Comparison of ENCODE assay signal across 1 cellular context in the genomic region with DNA sequence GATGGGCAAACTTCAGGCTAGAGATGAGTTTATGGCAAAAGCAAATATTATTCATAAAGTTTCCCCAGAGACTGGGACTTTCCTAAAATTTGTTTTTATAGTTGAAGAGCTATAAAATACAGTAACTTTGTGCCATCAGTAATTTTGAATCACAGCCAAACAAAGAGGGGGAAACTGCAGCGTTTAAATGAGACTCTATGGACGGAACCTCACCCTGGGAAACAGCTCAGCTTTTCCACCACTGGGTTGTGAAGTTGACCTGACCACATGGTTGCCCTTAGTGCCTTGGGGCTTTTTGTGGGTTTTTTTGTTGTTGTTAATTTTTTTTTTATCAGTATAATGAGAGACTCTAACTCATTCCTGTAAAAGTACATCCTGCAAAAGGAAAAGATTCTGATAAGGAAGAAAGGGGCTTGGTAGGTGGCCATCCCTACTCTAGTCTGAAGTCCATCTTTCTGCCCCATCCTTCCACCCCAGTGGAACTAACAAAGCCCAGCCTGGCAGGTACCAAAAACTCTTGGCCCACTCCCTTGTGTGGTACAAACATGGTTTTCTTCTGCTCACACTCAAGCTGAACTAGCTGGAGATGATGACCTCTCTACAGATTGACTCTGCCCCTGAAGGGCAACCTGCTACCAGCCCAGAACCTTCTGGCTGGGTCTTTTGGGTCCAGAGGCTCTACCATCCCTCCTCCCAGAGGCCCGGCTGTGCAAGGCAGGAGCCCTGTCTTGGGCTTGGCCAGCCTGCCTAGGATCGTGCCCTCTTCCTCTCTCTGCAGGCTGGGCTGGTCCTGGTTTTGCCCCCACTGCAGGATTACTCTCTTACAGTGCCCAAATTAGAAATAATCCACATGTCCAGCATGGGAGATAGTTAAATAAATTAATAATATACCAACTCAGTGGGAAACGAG.
TF ChIP-seq lines count a peak whose summit lies in the region.

No MANE protein-coding gene starts in this region.

TF ChIP-seq in GM12878, 131 proteins besides CTCF, POLR2A, EP300 and RAD21:
- TF ChIP-seq FOXK2 (IDR thresholded peaks at IDR 0.05) (no peak), SIN3A (IDR thresholded peaks at IDR 0.05; ENCODE audit: low read depth, low read length) (no peak), RUNX3 (IDR thresholded peaks at IDR 0.05; ENCODE audit: low read length) (peak; percentile 75), NR2F1 (conservative IDR thresholded peaks at IDR 0.05) (peak; percentile 43; the same call in 1 of the 2 replicates), POLR2AphosphoS5 (IDR thresholded peaks at IDR 0.05; ENCODE audit: low read length) (no peak), MEF2B (IDR thresholded peaks at IDR 0.05; ENCODE audit: partially characterized antibody, poor library complexity, severe bottlenecking) (peak; percentile 26), IKZF2 (IDR thresholded peaks at IDR 0.05) (peak in 1 of 2 experiments; percentile 32; a peak in 1 of 4 replicates), POLR2AphosphoS2 (IDR thresholded peaks at IDR 0.05; ENCODE audit: low read depth, low read length) (no peak)
- TF ChIP-seq, protein P1, sequence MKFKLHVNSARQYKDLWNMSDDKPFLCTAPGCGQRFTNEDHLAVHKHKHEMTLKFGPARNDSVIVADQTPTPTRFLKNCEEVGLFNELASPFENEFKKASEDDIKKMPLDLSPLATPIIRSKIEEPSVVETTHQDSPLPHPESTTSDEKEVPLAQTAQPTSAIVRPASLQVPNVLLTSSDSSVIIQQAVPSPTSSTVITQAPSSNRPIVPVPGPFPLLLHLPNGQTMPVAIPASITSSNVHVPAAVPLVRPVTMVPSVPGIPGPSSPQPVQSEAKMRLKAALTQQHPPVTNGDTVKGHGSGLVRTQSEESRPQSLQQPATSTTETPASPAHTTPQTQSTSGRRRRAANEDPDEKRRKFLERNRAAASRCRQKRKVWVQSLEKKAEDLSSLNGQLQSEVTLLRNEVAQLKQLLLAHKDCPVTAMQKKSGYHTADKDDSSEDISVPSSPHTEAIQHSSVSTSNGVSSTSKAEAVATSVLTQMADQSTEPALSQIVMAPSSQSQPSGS (IDR thresholded peaks at IDR 0.05; ENCODE audit: low read length): 0 out of 2 replicates have a peak, but pooled peaks have one; percentile 28
- TF ChIP-seq, protein P2, sequence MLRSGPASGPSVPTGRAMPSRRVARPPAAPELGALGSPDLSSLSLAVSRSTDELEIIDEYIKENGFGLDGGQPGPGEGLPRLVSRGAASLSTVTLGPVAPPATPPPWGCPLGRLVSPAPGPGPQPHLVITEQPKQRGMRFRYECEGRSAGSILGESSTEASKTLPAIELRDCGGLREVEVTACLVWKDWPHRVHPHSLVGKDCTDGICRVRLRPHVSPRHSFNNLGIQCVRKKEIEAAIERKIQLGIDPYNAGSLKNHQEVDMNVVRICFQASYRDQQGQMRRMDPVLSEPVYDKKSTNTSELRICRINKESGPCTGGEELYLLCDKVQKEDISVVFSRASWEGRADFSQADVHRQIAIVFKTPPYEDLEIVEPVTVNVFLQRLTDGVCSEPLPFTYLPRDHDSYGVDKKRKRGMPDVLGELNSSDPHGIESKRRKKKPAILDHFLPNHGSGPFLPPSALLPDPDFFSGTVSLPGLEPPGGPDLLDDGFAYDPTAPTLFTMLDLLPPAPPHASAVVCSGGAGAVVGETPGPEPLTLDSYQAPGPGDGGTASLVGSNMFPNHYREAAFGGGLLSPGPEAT (IDR thresholded peaks at IDR 0.05; ENCODE audit: low read depth): peak; percentile 56; the same call in 1 of the 2 replicates
- TF ChIP-seq, protein P3, sequence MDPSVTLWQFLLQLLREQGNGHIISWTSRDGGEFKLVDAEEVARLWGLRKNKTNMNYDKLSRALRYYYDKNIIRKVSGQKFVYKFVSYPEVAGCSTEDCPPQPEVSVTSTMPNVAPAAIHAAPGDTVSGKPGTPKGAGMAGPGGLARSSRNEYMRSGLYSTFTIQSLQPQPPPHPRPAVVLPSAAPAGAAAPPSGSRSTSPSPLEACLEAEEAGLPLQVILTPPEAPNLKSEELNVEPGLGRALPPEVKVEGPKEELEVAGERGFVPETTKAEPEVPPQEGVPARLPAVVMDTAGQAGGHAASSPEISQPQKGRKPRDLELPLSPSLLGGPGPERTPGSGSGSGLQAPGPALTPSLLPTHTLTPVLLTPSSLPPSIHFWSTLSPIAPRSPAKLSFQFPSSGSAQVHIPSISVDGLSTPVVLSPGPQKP (IDR thresholded peaks at IDR 0.05; ENCODE audit: low read depth, low read length): no peak
- TF ChIP-seq, protein P4, sequence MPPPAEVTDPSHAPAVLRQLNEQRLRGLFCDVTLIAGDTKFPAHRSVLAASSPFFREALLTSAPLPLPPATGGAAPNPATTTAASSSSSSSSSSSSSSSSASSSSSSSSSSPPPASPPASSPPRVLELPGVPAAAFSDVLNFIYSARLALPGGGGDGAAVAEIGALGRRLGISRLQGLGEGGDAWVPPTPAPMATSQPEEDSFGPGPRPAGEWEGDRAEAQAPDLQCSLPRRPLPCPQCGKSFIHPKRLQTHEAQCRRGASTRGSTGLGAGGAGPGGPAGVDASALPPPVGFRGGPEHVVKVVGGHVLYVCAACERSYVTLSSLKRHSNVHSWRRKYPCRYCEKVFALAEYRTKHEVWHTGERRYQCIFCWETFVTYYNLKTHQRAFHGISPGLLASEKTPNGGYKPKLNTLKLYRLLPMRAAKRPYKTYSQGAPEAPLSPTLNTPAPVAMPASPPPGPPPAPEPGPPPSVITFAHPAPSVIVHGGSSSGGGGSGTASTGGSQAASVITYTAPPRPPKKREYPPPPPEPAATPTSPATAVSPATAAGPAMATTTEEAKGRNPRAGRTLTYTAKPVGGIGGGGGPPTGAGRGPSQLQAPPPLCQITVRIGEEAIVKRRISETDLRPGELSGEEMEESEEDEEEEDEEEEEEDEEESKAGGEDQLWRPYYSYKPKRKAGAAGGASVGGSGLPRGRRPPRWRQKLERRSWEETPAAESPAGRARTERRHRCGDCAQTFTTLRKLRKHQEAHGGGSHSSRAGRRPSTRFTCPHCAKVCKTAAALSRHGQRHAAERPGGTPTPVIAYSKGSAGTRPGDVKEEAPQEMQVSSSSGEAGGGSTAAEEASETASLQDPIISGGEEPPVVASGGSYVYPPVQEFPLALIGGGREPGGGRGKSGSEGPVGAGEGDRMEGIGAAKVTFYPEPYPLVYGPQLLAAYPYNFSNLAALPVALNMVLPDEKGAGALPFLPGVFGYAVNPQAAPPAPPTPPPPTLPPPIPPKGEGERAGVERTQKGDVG (CRISPR knock-in tag; IDR thresholded peaks at IDR 0.05): no peak
- TF ChIP-seq, protein P5, sequence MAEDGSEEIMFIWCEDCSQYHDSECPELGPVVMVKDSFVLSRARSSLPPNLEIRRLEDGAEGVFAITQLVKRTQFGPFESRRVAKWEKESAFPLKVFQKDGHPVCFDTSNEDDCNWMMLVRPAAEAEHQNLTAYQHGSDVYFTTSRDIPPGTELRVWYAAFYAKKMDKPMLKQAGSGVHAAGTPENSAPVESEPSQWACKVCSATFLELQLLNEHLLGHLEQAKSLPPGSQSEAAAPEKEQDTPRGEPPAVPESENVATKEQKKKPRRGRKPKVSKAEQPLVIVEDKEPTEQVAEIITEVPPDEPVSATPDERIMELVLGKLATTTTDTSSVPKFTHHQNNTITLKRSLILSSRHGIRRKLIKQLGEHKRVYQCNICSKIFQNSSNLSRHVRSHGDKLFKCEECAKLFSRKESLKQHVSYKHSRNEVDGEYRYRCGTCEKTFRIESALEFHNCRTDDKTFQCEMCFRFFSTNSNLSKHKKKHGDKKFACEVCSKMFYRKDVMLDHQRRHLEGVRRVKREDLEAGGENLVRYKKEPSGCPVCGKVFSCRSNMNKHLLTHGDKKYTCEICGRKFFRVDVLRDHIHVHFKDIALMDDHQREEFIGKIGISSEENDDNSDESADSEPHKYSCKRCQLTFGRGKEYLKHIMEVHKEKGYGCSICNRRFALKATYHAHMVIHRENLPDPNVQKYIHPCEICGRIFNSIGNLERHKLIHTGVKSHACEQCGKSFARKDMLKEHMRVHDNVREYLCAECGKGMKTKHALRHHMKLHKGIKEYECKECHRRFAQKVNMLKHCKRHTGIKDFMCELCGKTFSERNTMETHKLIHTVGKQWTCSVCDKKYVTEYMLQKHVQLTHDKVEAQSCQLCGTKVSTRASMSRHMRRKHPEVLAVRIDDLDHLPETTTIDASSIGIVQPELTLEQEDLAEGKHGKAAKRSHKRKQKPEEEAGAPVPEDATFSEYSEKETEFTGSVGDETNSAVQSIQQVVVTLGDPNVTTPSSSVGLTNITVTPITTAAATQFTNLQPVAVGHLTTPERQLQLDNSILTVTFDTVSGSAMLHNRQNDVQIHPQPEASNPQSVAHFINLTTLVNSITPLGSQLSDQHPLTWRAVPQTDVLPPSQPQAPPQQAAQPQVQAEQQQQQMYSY (CRISPR knock-in tag; IDR thresholded peaks at IDR 0.05): no peak
